1 cellular context compared by ENCODE assay signal in the genomic region with DNA sequence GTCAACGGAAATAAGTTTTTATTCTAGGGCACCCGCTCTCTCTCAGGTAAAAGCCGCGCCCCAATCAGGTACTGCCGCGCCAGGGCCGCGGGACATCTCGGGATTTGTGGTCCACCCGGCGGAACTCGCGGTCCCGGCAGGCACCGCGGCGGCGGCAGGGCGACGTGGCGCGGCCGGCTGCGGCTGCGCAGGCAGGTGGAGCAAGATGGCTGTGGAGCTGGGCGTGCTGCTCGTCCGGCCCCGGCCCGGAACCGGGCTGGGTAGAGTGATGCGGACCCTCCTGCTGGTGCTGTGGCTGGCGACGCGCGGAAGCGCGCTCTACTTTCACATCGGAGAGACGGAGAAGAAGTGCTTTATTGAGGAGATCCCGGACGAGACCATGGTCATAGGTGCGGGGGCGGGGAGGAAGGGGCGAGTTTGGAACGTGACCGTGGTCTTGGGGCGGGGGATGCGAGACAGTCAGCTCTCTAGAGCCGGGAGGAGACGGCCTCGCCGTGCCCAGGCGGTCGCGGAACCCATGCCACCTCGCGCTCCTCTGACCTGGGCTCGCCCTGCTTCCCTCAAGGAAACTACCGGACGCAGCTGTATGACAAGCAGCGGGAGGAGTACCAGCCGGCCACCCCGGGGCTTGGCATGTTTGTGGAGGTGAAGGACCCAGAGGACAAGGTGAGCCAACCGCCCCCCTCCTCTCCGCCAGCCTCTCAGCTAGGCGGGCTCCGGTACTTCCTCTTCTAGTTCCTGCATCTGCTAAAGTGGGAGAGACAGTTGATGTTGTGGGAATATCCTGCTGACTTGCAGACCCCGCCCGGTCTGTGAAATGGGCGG.
TF ChIP-seq lines count a peak whose summit lies in the region.

A gene (plus strand): TSS at position 194 of the 825 bp plus-strand sequence. CDS start 12 bp downstream, at position 206.

TF ChIP-seq in K562, 482 proteins besides CTCF, POLR2A, EP300 and RAD21 (continued from another document and continues in another):
- TF ChIP-seq, protein P1, sequence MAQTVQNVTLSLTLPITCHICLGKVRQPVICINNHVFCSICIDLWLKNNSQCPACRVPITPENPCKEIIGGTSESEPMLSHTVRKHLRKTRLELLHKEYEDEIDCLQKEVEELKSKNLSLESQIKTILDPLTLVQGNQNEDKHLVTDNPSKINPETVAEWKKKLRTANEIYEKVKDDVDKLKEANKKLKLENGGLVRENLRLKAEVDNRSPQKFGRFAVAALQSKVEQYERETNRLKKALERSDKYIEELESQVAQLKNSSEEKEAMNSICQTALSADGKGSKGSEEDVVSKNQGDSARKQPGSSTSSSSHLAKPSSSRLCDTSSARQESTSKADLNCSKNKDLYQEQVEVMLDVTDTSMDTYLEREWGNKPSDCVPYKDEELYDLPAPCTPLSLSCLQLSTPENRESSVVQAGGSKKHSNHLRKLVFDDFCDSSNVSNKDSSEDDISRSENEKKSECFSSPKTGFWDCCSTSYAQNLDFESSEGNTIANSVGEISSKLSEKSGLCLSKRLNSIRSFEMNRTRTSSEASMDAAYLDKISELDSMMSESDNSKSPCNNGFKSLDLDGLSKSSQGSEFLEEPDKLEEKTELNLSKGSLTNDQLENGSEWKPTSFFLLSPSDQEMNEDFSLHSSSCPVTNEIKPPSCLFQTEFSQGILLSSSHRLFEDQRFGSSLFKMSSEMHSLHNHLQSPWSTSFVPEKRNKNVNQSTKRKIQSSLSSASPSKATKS (CRISPR knock-in tag; IDR thresholded peaks at IDR 0.05), result no peak
- TF ChIP-seq SMAD1 (IDR thresholded peaks at IDR 0.05; ENCODE audit: low read depth, low read length, partially characterized antibody), result no peak
- TF ChIP-seq, protein P2, sequence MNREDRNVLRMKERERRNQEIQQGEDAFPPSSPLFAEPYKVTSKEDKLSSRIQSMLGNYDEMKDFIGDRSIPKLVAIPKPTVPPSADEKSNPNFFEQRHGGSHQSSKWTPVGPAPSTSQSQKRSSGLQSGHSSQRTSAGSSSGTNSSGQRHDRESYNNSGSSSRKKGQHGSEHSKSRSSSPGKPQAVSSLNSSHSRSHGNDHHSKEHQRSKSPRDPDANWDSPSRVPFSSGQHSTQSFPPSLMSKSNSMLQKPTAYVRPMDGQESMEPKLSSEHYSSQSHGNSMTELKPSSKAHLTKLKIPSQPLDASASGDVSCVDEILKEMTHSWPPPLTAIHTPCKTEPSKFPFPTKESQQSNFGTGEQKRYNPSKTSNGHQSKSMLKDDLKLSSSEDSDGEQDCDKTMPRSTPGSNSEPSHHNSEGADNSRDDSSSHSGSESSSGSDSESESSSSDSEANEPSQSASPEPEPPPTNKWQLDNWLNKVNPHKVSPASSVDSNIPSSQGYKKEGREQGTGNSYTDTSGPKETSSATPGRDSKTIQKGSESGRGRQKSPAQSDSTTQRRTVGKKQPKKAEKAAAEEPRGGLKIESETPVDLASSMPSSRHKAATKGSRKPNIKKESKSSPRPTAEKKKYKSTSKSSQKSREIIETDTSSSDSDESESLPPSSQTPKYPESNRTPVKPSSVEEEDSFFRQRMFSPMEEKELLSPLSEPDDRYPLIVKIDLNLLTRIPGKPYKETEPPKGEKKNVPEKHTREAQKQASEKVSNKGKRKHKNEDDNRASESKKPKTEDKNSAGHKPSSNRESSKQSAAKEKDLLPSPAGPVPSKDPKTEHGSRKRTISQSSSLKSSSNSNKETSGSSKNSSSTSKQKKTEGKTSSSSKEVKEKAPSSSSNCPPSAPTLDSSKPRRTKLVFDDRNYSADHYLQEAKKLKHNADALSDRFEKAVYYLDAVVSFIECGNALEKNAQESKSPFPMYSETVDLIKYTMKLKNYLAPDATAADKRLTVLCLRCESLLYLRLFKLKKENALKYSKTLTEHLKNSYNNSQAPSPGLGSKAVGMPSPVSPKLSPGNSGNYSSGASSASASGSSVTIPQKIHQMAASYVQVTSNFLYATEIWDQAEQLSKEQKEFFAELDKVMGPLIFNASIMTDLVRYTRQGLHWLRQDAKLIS (CRISPR knock-in tag; IDR thresholded peaks at IDR 0.05), result 0 out of 2 replicates have a peak, but pooled peaks have one; percentile 69
- TF ChIP-seq ZNF316 (IDR thresholded peaks at IDR 0.05), result no peak
- no peak for TF ChIP-seq ZNF134 (CRISPR knock-in tag; conservative IDR thresholded peaks at IDR 0.05)
- TF ChIP-seq RBM39 (optimal IDR thresholded peaks at IDR 0.05; ENCODE audit: low read depth, low read length), result no peak
- TF ChIP-seq BHLHE40 (IDR thresholded peaks at IDR 0.05; ENCODE audit: low read length), result peak; percentile 52; the same call in 1 of the 2 replicates
- TF ChIP-seq, protein P3, sequence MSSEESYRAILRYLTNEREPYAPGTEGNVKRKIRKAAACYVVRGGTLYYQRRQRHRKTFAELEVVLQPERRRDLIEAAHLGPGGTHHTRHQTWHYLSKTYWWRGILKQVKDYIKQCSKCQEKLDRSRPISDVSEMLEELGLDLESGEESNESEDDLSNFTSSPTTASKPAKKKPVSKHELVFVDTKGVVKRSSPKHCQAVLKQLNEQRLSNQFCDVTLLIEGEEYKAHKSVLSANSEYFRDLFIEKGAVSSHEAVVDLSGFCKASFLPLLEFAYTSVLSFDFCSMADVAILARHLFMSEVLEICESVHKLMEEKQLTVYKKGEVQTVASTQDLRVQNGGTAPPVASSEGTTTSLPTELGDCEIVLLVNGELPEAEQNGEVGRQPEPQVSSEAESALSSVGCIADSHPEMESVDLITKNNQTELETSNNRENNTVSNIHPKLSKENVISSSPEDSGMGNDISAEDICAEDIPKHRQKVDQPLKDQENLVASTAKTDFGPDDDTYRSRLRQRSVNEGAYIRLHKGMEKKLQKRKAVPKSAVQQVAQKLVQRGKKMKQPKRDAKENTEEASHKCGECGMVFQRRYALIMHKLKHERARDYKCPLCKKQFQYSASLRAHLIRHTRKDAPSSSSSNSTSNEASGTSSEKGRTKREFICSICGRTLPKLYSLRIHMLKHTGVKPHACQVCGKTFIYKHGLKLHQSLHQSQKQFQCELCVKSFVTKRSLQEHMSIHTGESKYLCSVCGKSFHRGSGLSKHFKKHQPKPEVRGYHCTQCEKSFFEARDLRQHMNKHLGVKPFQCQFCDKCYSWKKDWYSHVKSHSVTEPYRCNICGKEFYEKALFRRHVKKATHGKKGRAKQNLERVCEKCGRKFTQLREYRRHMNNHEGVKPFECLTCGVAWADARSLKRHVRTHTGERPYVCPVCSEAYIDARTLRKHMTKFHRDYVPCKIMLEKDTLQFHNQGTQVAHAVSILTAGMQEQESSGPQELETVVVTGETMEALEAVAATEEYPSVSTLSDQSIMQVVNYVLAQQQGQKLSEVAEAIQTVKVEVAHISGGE (CRISPR knock-in tag; IDR thresholded peaks at IDR 0.05), result peak in 1 of 3 experiments; percentile 84; a peak in 2 of 6 replicates
- TF ChIP-seq BRD9 (IDR thresholded peaks at IDR 0.05; ENCODE audit: low read depth, partially characterized antibody), result no peak
- peak; percentile 92 for TF ChIP-seq TBP (optimal IDR thresholded peaks at IDR 0.05; ENCODE audit: low read depth, low read length)
- TF ChIP-seq PHTF2 (CRISPR knock-in tag; IDR thresholded peaks at IDR 0.05), result no peak
- no peak for TF ChIP-seq RUNX1 (IDR thresholded peaks at IDR 0.05; ENCODE audit: low read depth)
- TF ChIP-seq TRIM24 (IDR thresholded peaks at IDR 0.05), result no peak
- TF ChIP-seq, protein P4, sequence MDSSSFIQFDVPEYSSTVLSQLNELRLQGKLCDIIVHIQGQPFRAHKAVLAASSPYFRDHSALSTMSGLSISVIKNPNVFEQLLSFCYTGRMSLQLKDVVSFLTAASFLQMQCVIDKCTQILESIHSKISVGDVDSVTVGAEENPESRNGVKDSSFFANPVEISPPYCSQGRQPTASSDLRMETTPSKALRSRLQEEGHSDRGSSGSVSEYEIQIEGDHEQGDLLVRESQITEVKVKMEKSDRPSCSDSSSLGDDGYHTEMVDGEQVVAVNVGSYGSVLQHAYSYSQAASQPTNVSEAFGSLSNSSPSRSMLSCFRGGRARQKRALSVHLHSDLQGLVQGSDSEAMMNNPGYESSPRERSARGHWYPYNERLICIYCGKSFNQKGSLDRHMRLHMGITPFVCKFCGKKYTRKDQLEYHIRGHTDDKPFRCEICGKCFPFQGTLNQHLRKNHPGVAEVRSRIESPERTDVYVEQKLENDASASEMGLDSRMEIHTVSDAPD (CRISPR knock-in tag; IDR thresholded peaks at IDR 0.05), result no peak
- TF ChIP-seq RBBP5 (IDR thresholded peaks at IDR 0.05; ENCODE audit: borderline replicate concordance, insufficient read depth, low read length, poor library complexity, severe bottlenecking), result peak; percentile 85
- TF ChIP-seq FOXJ2 (tag; IDR thresholded peaks at IDR 0.05), result no peak
- TF ChIP-seq NFYB (IDR thresholded peaks at IDR 0.05; ENCODE audit: extremely low read depth, insufficient read length), result peak; percentile 12
- TF ChIP-seq KLF6 (CRISPR knock-in tag; IDR thresholded peaks at IDR 0.05; ENCODE audit: borderline replicate concordance), result no peak
- no peak for TF ChIP-seq STAT5A (IDR thresholded peaks at IDR 0.05; ENCODE audit: borderline replicate concordance, low read length)
- TF ChIP-seq GATA2 (CRISPR knock-in tag; IDR thresholded peaks at IDR 0.05), result no peak
- TF ChIP-seq, protein P5, sequence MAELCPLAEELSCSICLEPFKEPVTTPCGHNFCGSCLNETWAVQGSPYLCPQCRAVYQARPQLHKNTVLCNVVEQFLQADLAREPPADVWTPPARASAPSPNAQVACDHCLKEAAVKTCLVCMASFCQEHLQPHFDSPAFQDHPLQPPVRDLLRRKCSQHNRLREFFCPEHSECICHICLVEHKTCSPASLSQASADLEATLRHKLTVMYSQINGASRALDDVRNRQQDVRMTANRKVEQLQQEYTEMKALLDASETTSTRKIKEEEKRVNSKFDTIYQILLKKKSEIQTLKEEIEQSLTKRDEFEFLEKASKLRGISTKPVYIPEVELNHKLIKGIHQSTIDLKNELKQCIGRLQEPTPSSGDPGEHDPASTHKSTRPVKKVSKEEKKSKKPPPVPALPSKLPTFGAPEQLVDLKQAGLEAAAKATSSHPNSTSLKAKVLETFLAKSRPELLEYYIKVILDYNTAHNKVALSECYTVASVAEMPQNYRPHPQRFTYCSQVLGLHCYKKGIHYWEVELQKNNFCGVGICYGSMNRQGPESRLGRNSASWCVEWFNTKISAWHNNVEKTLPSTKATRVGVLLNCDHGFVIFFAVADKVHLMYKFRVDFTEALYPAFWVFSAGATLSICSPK (IDR thresholded peaks at IDR 0.05; ENCODE audit: borderline replicate concordance), result no peak
- TF ChIP-seq FOS (IDR thresholded peaks at IDR 0.05; ENCODE audit: extremely low read depth, insufficient read length), result no peak
- no peak for TF ChIP-seq BDP1 (IDR thresholded peaks at IDR 0.05; ENCODE audit: insufficient read depth, insufficient read length)
- peak; percentile 85 for TF ChIP-seq POLR2H (tag; IDR thresholded peaks at IDR 0.05; ENCODE audit: low read depth)
- TF ChIP-seq TCF7 (IDR thresholded peaks at IDR 0.05; ENCODE audit: borderline replicate concordance), result peak; percentile 57; the same call in 1 of the 2 replicates
- TF ChIP-seq ZNF408 (CRISPR knock-in tag; IDR thresholded peaks at IDR 0.05; ENCODE audit: low read depth), result no peak
- no peak for TF ChIP-seq NCOR1 (IDR thresholded peaks at IDR 0.05)
- no peak for TF ChIP-seq GATAD2A (IDR thresholded peaks at IDR 0.05)
- TF ChIP-seq TEAD2 (tag; IDR thresholded peaks at IDR 0.05), result no peak
- peak; percentile 92 for TF ChIP-seq CREM (IDR thresholded peaks at IDR 0.05; ENCODE audit: low read depth)
- no peak for TF ChIP-seq KLF1 (tag; IDR thresholded peaks at IDR 0.05)
- peak in 1 of 2 experiments; percentile 57; a peak in 1 of 4 replicates for TF ChIP-seq RCOR1 (IDR thresholded peaks at IDR 0.05; ENCODE audit: borderline replicate concordance in 1 of 2, low read depth in 2 of 2, low read length in 2 of 2)
- TF ChIP-seq, protein P6, sequence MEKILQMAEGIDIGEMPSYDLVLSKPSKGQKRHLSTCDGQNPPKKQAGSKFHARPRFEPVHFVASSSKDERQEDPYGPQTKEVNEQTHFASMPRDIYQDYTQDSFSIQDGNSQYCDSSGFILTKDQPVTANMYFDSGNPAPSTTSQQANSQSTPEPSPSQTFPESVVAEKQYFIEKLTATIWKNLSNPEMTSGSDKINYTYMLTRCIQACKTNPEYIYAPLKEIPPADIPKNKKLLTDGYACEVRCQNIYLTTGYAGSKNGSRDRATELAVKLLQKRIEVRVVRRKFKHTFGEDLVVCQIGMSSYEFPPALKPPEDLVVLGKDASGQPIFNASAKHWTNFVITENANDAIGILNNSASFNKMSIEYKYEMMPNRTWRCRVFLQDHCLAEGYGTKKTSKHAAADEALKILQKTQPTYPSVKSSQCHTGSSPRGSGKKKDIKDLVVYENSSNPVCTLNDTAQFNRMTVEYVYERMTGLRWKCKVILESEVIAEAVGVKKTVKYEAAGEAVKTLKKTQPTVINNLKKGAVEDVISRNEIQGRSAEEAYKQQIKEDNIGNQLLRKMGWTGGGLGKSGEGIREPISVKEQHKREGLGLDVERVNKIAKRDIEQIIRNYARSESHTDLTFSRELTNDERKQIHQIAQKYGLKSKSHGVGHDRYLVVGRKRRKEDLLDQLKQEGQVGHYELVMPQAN (IDR thresholded peaks at IDR 0.05; ENCODE audit: borderline replicate concordance), result peak; percentile 67; the same call in 1 of the 2 replicates
- TF ChIP-seq, protein P7, sequence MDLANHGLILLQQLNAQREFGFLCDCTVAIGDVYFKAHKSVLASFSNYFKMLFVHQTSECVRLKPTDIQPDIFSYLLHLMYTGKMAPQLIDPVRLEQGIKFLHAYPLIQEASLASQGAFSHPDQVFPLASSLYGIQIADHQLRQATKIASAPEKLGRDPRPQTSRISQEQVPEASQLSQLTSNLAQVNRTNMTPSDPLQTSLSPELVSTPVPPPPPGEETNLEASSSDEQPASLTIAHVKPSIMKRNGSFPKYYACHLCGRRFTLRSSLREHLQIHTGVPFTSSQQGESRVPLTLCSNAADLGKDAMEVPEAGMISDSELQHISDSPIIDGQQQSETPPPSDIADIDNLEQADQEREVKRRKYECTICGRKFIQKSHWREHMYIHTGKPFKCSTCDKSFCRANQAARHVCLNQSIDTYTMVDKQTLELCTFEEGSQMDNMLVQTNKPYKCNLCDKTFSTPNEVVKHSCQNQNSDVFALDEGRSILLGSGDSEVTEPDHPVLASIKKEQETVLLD (IDR thresholded peaks at IDR 0.05), result peak; percentile 42; the same call in 1 of the 2 replicates
- TF ChIP-seq, protein P8, sequence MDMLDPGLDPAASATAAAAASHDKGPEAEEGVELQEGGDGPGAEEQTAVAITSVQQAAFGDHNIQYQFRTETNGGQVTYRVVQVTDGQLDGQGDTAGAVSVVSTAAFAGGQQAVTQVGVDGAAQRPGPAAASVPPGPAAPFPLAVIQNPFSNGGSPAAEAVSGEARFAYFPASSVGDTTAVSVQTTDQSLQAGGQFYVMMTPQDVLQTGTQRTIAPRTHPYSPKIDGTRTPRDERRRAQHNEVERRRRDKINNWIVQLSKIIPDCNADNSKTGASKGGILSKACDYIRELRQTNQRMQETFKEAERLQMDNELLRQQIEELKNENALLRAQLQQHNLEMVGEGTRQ (CRISPR knock-in tag; IDR thresholded peaks at IDR 0.05), result no peak
- TF ChIP-seq RBM14 (IDR thresholded peaks at IDR 0.05; ENCODE audit: borderline replicate concordance, insufficient read depth, low read depth, low read length), result no peak
- no peak for TF ChIP-seq HDAC3 (IDR thresholded peaks at IDR 0.05; ENCODE audit: borderline replicate concordance, partially characterized antibody)
- no peak for TF ChIP-seq NR3C1 (CRISPR knock-in tag; IDR thresholded peaks at IDR 0.05)
- TF ChIP-seq DACH1 (IDR thresholded peaks at IDR 0.05; ENCODE audit: partially characterized antibody), result no peak
- no peak for TF ChIP-seq RBM17 (IDR thresholded peaks at IDR 0.05; ENCODE audit: borderline replicate concordance, low read depth, low read length)
- TF ChIP-seq MBD2 (IDR thresholded peaks at IDR 0.05; ENCODE audit: borderline replicate concordance, low read depth), result peak; percentile 43; the same call in 1 of the 2 replicates
- no peak for TF ChIP-seq MEF2A (IDR thresholded peaks at IDR 0.05; ENCODE audit: control insufficient read depth, low read depth, low read length)
- TF ChIP-seq ZBED1 (IDR thresholded peaks at IDR 0.05), result no peak
